11 cellular contexts compared by ENCODE assay signal in the genomic region with DNA sequence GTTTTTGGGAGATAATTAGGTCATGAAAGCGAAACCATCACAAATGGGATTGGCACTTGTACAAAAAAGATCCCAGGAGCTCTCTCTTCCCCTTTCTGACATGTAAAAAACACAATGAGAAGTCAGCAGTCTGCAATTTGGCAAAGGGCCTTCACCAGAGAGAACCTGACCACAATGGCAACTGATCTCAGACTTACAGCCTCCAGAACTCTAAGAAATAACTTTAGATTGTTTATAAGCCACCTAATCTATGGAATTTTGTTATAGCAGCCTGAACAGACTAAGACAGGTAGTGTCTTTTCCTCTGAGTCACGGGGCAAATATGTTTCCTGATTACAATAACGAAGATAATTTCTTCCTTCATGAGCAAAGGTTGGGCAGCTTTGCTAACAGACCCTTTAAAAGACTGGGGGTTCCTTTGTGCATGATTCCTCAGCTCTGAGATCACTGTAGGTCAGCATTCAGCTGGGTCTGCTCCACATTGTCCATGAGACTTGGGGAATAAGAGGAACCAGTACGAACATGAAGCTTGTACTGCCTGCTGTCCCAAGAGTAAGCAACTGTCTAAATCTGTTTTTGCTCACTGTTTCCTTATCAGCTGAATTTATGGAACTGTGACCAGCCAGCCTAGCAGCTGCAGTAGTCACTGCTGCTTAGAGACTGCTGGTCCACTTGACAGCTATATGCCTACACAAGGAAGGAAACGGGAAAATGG.
A peak's percentile ranks its signal among the peaks of the same experiment; 100 is the strongest.
DNase-seq lines count a peak whose midpoint lies in the region; ATAC-seq lines count a peak whose summit lies in the region.
"Had no signal": no experiment of that assay in that cellular context is flagged by ENCODE, and none has a peak within 500 bp of the region (broad histone marks: within the 10 kb centered on the region; RNA-seq: fewer than 3 reads in every experiment).

No MANE protein-coding gene starts in this region.

- no peaks in the 10 kb centered on the region for H3K36me3 Mint-ChIP-seq in natural killer cell treated with Interleukin-12 subunit alpha and Interleukin-12 subunit beta and Interleukin-15 and Interleukin-18, amount 100 ng/mL, for 72 hours
- H3K36me3 Mint-ChIP-seq in T-helper 17 cell (ENCODE audit: low read depth), result no peaks in the 10 kb centered on the region
- H3K36me3 Mint-ChIP-seq: activated naive CD8-positive, alpha-beta T cell had no signal

- H3K9me3 ChIP-seq in T-helper 17 cell (ENCODE audit: control insufficient read depth, low read length, poor library complexity, severe bottlenecking), result no peaks in the 10 kb centered on the region
- H3K9me3 ChIP-seq: BE2C had no signal

- H3K4me3 Mint-ChIP-seq in natural killer cell treated with Interleukin-12 subunit alpha and Interleukin-12 subunit beta and Interleukin-15 and Interleukin-18, amount 100 ng/mL, for 72 hours, result no peak overlapping the region
- H3K4me3 Mint-ChIP-seq in T-helper 17 cell, result no peak overlapping the region
- H3K4me3 Mint-ChIP-seq: activated naive CD8-positive, alpha-beta T cell had no signal

- no peaks in the 10 kb centered on the region for H3K4me1 Mint-ChIP-seq in natural killer cell treated with Interleukin-12 subunit alpha and Interleukin-12 subunit beta and Interleukin-15 and Interleukin-18, amount 100 ng/mL, for 72 hours (ENCODE audit: low read depth in 2 of 2)
- H3K4me1 Mint-ChIP-seq in T-helper 17 cell, result no peaks in the 10 kb centered on the region

- ATAC-seq in GM21723 (IDR thresholded peaks at IDR 0.05; ENCODE audit: unreplicated experiment) (peak; percentile 60), left ventricle myocardium superior (peak; percentile 73), HG03280 (IDR thresholded peaks at IDR 0.05; ENCODE audit: unreplicated experiment) (no peak), T-helper 17 cell (no peak)
- ATAC-seq in natural killer cell treated with Interleukin-12 subunit alpha and Interleukin-12 subunit beta and Interleukin-15 and Interleukin-18, amount 100 ng/mL, for 72 hours, result no peak

- intact Hi-C loops in left ventricle myocardium superior (cut with micrococcal nuclease), result no loop called here

- H3K27me3 Mint-ChIP-seq in natural killer cell treated with Interleukin-12 subunit alpha and Interleukin-12 subunit beta and Interleukin-15 and Interleukin-18, amount 100 ng/mL, for 72 hours, result no peaks in the 10 kb centered on the region
- no peaks in the 10 kb centered on the region for H3K27me3 Mint-ChIP-seq in T-helper 17 cell
- H3K27me3 Mint-ChIP-seq: activated naive CD8-positive, alpha-beta T cell had no signal

- no peaks in the 10 kb centered on the region for H3K9me3 Mint-ChIP-seq in natural killer cell treated with Interleukin-12 subunit alpha and Interleukin-12 subunit beta and Interleukin-15 and Interleukin-18, amount 100 ng/mL, for 72 hours

- H3K27ac Mint-ChIP-seq in natural killer cell treated with Interleukin-12 subunit alpha and Interleukin-12 subunit beta and Interleukin-15 and Interleukin-18, amount 100 ng/mL, for 72 hours, result no peak overlapping the region
- H3K27ac Mint-ChIP-seq in T-helper 17 cell, result no peak overlapping the region
- H3K27ac Mint-ChIP-seq: activated naive CD8-positive, alpha-beta T cell had no signal

- DNase-seq in ELR (ENCODE audit: low read depth) (peak; percentile 38), NCI-H226 (peak; percentile 90), left ventricle myocardium superior (no peak), T-helper 17 cell (no peak), NCI-H1694 (lab: John Stamatoyannopoulos, UW) (no peak)
- no peak for DNase-seq in natural killer cell treated with Interleukin-12 subunit alpha and Interleukin-12 subunit beta and Interleukin-15 and Interleukin-18, amount 100 ng/mL, for 72 hours (ENCODE audit: low spot score)
- DNase-seq: BE2C, NCI-H345 had no signal

Comparison
In these comparisons a context has a peak if more than half of its experiments do, and no peak if none do; other contexts are left out.
1. DNase-seq: peak in ELR (single experiment) and NCI-H226 (single experiment); none in left ventricle myocardium superior (single experiment), natural killer cell treated with Interleukin-12 subunit alpha and Interleukin-12 subunit beta and Interleukin-15 and Interleukin-18, amount 100 ng/mL, for 72 hours (single experiment), T-helper 17 cell (0 of 3) and NCI-H1694 (single experiment).
2. ATAC-seq: peak in GM21723 (single experiment) and left ventricle myocardium superior (single experiment); none in natural killer cell treated with Interleukin-12 subunit alpha and Interleukin-12 subunit beta and Interleukin-15 and Interleukin-18, amount 100 ng/mL, for 72 hours (0 of 2), HG03280 (single experiment) and T-helper 17 cell (single experiment).